Comparison of ENCODE assay signal across 8 cellular contexts in genomic region chr12:122203301-122203967, GRCh38. TPM values are rescaled to one million over a fixed set of nuclear protein-coding genes. Genes with fewer than 3 reads are reported as not detected.
A peak's percentile ranks its signal among the peaks of the same experiment; 100 is the strongest.
DNase-seq lines count a peak whose midpoint lies in the region; ATAC-seq and TF ChIP-seq lines count a peak whose summit lies in the region.

B3GNT4 (plus strand) TSS chr12:122203709; CDS start chr12:122204619, 910 bp downstream.

- H3K27ac ChIP-seq in SJCRH30 (no peak within 1 kb of the TSS), psoas muscle (no peak within 1 kb of the TSS)

- H3K27me3 Mint-ChIP-seq in CD14-positive monocyte (ENCODE audit: low read depth in 3 of 3): peaks cover 48 to 67% (median 50%) of the 10 kb centered on the region in 3 donors

- no peak within 1 kb of the TSS for H3K27ac Mint-ChIP-seq in CD14-positive monocyte

- H3K9me3 ChIP-seq in SJCRH30 (replicated peaks) (no peaks in the 10 kb centered on the region), psoas muscle (no peaks in the 10 kb centered on the region)

- H3K4me1 ChIP-seq in SJCRH30: no peaks in the 10 kb centered on the region
- H3K4me1 ChIP-seq in psoas muscle: no peaks in the 10 kb centered on the region

- DNase-seq in CD14-positive monocyte (ENCODE audit: low spot score) (no peak), SJCRH30 (peak; percentile 50 to 51), cardiac septum (ENCODE audit: low spot score) (peak; percentile 77), psoas muscle (peak; percentile 56 to 71), middle frontal gyrus (ENCODE audit: extremely low spot score, low spot score) (no peak)
- peak; percentile 75 for DNase-seq in activated naive CD4-positive, alpha-beta T cell treated with anti-CD3 and anti-CD28 coated beads, Interleukin-2, amount 50 U/mL, for 16 hours

- H3K4me3 Mint-ChIP-seq in CD14-positive monocyte: peak within 1 kb of the TSS; percentile 77 to 95

- WGBS in psoas muscle, 3 donors: 1% methylated on average over 47 to 78 of the region's 78 CpGs

- no peaks in the 10 kb centered on the region; the same call in 1 of the 2 replicates for H3K36me3 ChIP-seq in SJCRH30
- peaks cover 5 to 17% of the 10 kb centered on the region in 2 donors for H3K36me3 ChIP-seq in psoas muscle (ENCODE audit: insufficient read depth in 1 of 2, low read depth in 1 of 2)

- peak within 1 kb of the TSS; percentile 57 for H3K4me3 ChIP-seq in SJCRH30
- H3K4me3 ChIP-seq in psoas muscle: peak within 1 kb of the TSS; percentile 71

- peaks cover 18% of the 10 kb centered on the region for H3K4me1 Mint-ChIP-seq in CD14-positive monocyte

- intact Hi-C loops in CD14-positive monocyte (cut with micrococcal nuclease): no loop called here
- intact Hi-C loops in cardiac septum (cut with DNase I): no loop called here
- intact Hi-C loops in psoas muscle (cut with DNase I): loop anchor here in 1 of 2 donors (10.0 kb wide), 1 partner anchor 279 kb away; no protein-coding TSS in a partner anchor

- no peaks in the 10 kb centered on the region for H3K27me3 ChIP-seq in SJCRH30
- H3K27me3 ChIP-seq in psoas muscle (ENCODE audit: insufficient read depth in 3 of 3, low read length in 2 of 3): peaks cover 0 to 52% (median 23%) of the 10 kb centered on the region in 3 donors

- no peak for TF ChIP-seq CTCF in CD14-positive monocyte (IDR thresholded peaks at IDR 0.05)
- no peak for TF ChIP-seq CTCF in psoas muscle (IDR thresholded peaks at IDR 0.05)

- ATAC-seq in HG03342 (IDR thresholded peaks at IDR 0.05; ENCODE audit: unreplicated experiment): peak; percentile 41
- ATAC-seq in psoas muscle: peak; percentile 45 to 65 (median 59)
- ATAC-seq in GM21737 (IDR thresholded peaks at IDR 0.05; ENCODE audit: unreplicated experiment): no peak

- H3K9me3 Mint-ChIP-seq in CD14-positive monocyte: peaks cover 0 to 18% (median 8%) of the 10 kb centered on the region in 7 donors

- peaks cover 18 to 20% of the 10 kb centered on the region in 2 donors for H3K36me3 Mint-ChIP-seq in CD14-positive monocyte

RNA-seq across cellular contexts. Expression of gene B3GNT4, which starts in this region (rescaled TPM):
- polyA plus RNA-seq in CD14-positive monocyte (not detected), psoas muscle (1 to 10 TPM in 1 of 3 donors, under 1 TPM in 2; 0.30 to 1.3 (median 0.48) TPM)
- 0.26 TPM in 1 of 2 replicates, not detected in the other for total RNA-seq in SJCRH30 (2014; rRNA removed; shearing (Covaris generic))
- total RNA-seq in cardiac septum (not detected), psoas muscle (under 1 TPM in 1 of 4 donors, not detected in 3; 0.38 TPM)

Comparison
In these comparisons a context has a peak if more than half of its experiments do, and no peak if none do; other contexts are left out.
1. Peak in DNase-seq and H3K4me3 ChIP-seq in SJCRH30; RNA of the gene not detected or under 1 TPM.
2. Peak in DNase-seq in cardiac septum; RNA of the gene not detected or under 1 TPM.
3. DNase-seq: peak in activated naive CD4-positive, alpha-beta T cell treated with anti-CD3 and anti-CD28 coated beads, Interleukin-2, amount 50 U/mL, for 16 hours (single experiment) and psoas muscle (2 of 2); none in CD14-positive monocyte (single experiment) and middle frontal gyrus (single experiment).